Comparison of ENCODE assay signal across 8 cellular contexts in genomic region chr1:116373451-116374339, GRCh38. TPM values are rescaled to one million over a fixed set of nuclear protein-coding genes. Genes with fewer than 3 reads are reported as not detected.
DNase-seq lines count a peak whose midpoint lies in the region; ATAC-seq and TF ChIP-seq lines count a peak whose summit lies in the region.

No MANE protein-coding gene starts in this region.

- H3K4me1 Mint-ChIP-seq in activated naive CD4-positive, alpha-beta T cell treated with anti-CD3 and anti-CD28 coated beads for 36 hours (ENCODE audit: low read depth): peaks cover 31% of the 10 kb centered on the region
- peaks cover 27% of the 10 kb centered on the region for H3K4me1 Mint-ChIP-seq in glutamatergic neuron (ENCODE audit: low read depth, unreplicated experiment)

- no peak for TF ChIP-seq CTCF in glutamatergic neuron (IDR thresholded peaks at IDR 0.05; ENCODE audit: partially characterized antibody, unreplicated experiment)

- peak overlapping the region; percentile 95 for H3K27ac Mint-ChIP-seq in activated naive CD4-positive, alpha-beta T cell treated with anti-CD3 and anti-CD28 coated beads for 36 hours
- H3K27ac Mint-ChIP-seq in glutamatergic neuron (ENCODE audit: unreplicated experiment): peak overlapping the region; percentile 89

- peaks cover 24% of the 10 kb centered on the region for H3K36me3 Mint-ChIP-seq in activated naive CD4-positive, alpha-beta T cell treated with anti-CD3 and anti-CD28 coated beads for 36 hours (ENCODE audit: low read depth)
- H3K36me3 Mint-ChIP-seq in glutamatergic neuron (ENCODE audit: unreplicated experiment): no peaks in the 10 kb centered on the region

- no peaks in the 10 kb centered on the region for H3K9me3 Mint-ChIP-seq in activated naive CD4-positive, alpha-beta T cell treated with anti-CD3 and anti-CD28 coated beads for 36 hours
- H3K9me3 Mint-ChIP-seq in glutamatergic neuron (ENCODE audit: unreplicated experiment): peaks cover 14% of the 10 kb centered on the region

- DNase-seq in NCI-H2081 (lab: John Stamatoyannopoulos, UW): peak; percentile 10 to 28
- no peak for DNase-seq in NCI-H2081 treated with DMSO at 0.1 percent for 48 hours (lab: John Stamatoyannopoulos, UW)
- peak; percentile 54 for DNase-seq in RPMI7951 (ENCODE audit: low read depth)
- DNase-seq in activated naive CD4-positive, alpha-beta T cell treated with anti-CD3 and anti-CD28 coated beads for 36 hours: peak; percentile 64
- DNase-seq in glutamatergic neuron: peak; percentile 73
- peak; percentile 26 for DNase-seq in occipital lobe (lab: John Stamatoyannopoulos, UW)
- DNase-seq in ureter (ENCODE audit: low spot score): peak; percentile 72

- no peaks in the 10 kb centered on the region for H3K27me3 Mint-ChIP-seq in activated naive CD4-positive, alpha-beta T cell treated with anti-CD3 and anti-CD28 coated beads for 36 hours (ENCODE audit: low read depth)
- H3K27me3 Mint-ChIP-seq in glutamatergic neuron (ENCODE audit: unreplicated experiment): no peaks in the 10 kb centered on the region

- peak; percentile 7 for ATAC-seq in HG03342 (IDR thresholded peaks at IDR 0.05; ENCODE audit: unreplicated experiment)

- CTCF ChIA-PET in activated naive CD4-positive, alpha-beta T cell treated with anti-CD3 and anti-CD28 coated beads for 36 hours (lab: Charles Lee): interaction anchor here (1.0 to 3.4 kb wide), 2 partner anchors 9 to 111 kb away, joined by 3 to 18 read pairs; no protein-coding TSS in a partner anchor

- peak overlapping the region; percentile 92 for H3K4me3 Mint-ChIP-seq in activated naive CD4-positive, alpha-beta T cell treated with anti-CD3 and anti-CD28 coated beads for 36 hours
- H3K4me3 Mint-ChIP-seq in glutamatergic neuron (ENCODE audit: unreplicated experiment): peak overlapping the region; percentile 97

- intact Hi-C loops in activated naive CD4-positive, alpha-beta T cell treated with anti-CD3 and anti-CD28 coated beads for 36 hours (cut with micrococcal nuclease): loop anchor here (1.0 to 10.0 kb wide), 4 partner anchors 17 to 1617 kb away; partner anchors contain the start of gene CSDE1

RNA-seq across cellular contexts. Expression of gene ATP1A1, which starts 0.7 kb away (rescaled TPM):
- 52.3 and 57.3 TPM in 2 replicates for total RNA-seq in RPMI7951 (2014; rRNA removed; shearing (Covaris generic))
- total RNA-seq in activated naive CD4-positive, alpha-beta T cell treated with anti-CD3 and anti-CD28 coated beads for 36 hours: 100 to 1,000 TPM; 360 to 370 TPM
- 78.4 TPM for total RNA-seq in glutamatergic neuron (ENCODE audit: unreplicated experiment)
- total RNA-seq in occipital lobe: 91.9 TPM
- 322 TPM for total RNA-seq in ureter
